Comparison of ENCODE assay signal across 20 cellular contexts in the genomic region with DNA sequence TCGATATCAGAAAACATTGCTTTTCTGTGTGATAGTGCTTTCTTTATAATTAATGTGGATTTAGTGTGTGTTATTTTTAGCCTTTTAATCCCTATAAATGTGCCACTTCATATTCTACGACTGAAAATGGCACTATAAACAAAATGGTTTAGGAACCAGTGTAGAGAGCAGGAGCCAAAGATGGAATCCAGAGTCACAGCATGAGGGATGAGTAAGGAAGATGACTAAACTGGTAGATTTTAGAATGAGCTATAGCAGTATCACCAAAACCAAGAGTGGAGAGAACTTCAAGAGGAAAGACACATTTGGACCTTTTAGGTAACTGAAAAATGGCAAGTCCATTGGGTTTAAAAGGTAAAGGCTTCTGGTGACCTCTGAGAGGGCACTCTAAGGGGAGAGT.
DNase-seq lines count a peak whose midpoint lies in the region; ATAC-seq and TF ChIP-seq lines count a peak whose summit lies in the region.
"Had no signal": no experiment of that assay in that cellular context is flagged by ENCODE, and none has a peak within 500 bp of the region (broad histone marks: within the 10 kb centered on the region; RNA-seq: fewer than 3 reads in every experiment).

No MANE protein-coding gene starts in this region.

- peaks cover 2 to 16% (median 7%) of the 10 kb centered on the region in 6 donors for H3K9me3 Mint-ChIP-seq in immature natural killer cell

- 41 to 60% methylated on average over 2 of the region's 2 CpGs for WGBS in gastroesophageal sphincter (ENCODE audit: low coverage in 1 of 2), 2 donors
- WGBS in smooth muscle cell (ENCODE audit: low lambda C conversion rate) = 22% methylated on average over 2 of the region's 2 CpGs
- 64 to 77% (median 71%) methylated on average over 2 of the region's 2 CpGs for WGBS in ovary, 3 donors

- no peak overlapping the region for H2AFZ ChIP-seq in smooth muscle cell (ENCODE audit: low read depth)

- H3K9ac ChIP-seq in smooth muscle cell (ENCODE audit: low read depth) = no peak overlapping the region

- peaks cover 0 to 2% (median 0%) of the 10 kb centered on the region in 3 donors for H3K27me3 Mint-ChIP-seq in immature natural killer cell (ENCODE audit: low read depth in 3 of 3)
- H3K27me3 Mint-ChIP-seq: B cell; CD4-positive, CD25-positive, alpha-beta regulatory T cell had no signal

- peak overlapping the region; percentile 54 for H3K4me2 ChIP-seq in smooth muscle cell

- peak; percentile 65 for DNase-seq in HCEC 1CT
- peak; percentile 22 for DNase-seq in astrocyte of the cerebellum (ENCODE audit: low read depth)
- DNase-seq in smooth muscle cell (lab: John Stamatoyannopoulos, UW; ENCODE audit: unreplicated experiment) = no peak
- DNase-seq in ovary = no peak
- no peak for DNase-seq in immature natural killer cell
- no peak for DNase-seq in activated CD4-positive, alpha-beta T cell treated with anti-CD3 and anti-CD28 coated beads, Interleukin-2, amount 50 U/mL, for 1 hour
- no peak for DNase-seq in omental fat pad (ENCODE audit: low spot score)
- DNase-seq: ACHN; CD4-positive, CD25-positive, alpha-beta regulatory T cell; H7; MV-4-11; NCI-H1436 treated with DMSO at 0.1 percent for 48 hours; NCI-H2081; NCI-H2227 treated with DMSO at 0.1 percent for 48 hours; NCI-H524 treated with DMSO at 0.1 percent for 48 hours; Peyer's patch had no signal

- H3K4me1 ChIP-seq in gastroesophageal sphincter = peaks cover 0 to 31% (median 4%) of the 10 kb centered on the region in 3 donors
- H3K4me1 ChIP-seq in smooth muscle cell (ENCODE audit: low read depth) = peaks cover 6% of the 10 kb centered on the region
- H3K4me1 ChIP-seq in ovary (ENCODE audit: insufficient read depth) = no peaks in the 10 kb centered on the region
- H3K4me1 ChIP-seq: Peyer's patch had no signal

- ATAC-seq in gastroesophageal sphincter (no peak), omental fat pad (ENCODE audit: low FRiP score) (no peak)
- ATAC-seq: Right ventricle myocardium inferior had no signal

- H3K4me3 ChIP-seq in astrocyte of the cerebellum (ENCODE audit: low read depth, low read length) (no peak overlapping the region), gastroesophageal sphincter (no peak overlapping the region), smooth muscle cell (no peak overlapping the region), ovary (no peak overlapping the region)
- H3K4me3 ChIP-seq: Peyer's patch had no signal

- no peak for TF ChIP-seq EP300 in gastroesophageal sphincter (IDR thresholded peaks at IDR 0.05)
- TF ChIP-seq EP300 in ovary (IDR thresholded peaks at IDR 0.05) = no peak

- H3K79me2 ChIP-seq in smooth muscle cell (ENCODE audit: low read depth) = no peaks in the 10 kb centered on the region

- TF ChIP-seq CTCF in astrocyte of the cerebellum (IDR thresholded peaks at IDR 0.05; ENCODE audit: low read depth, low read length, missing control alignments) = no peak
- no peak for TF ChIP-seq CTCF in gastroesophageal sphincter (IDR thresholded peaks at IDR 0.05)
- no peak for TF ChIP-seq CTCF in smooth muscle cell (IDR thresholded peaks at IDR 0.05; ENCODE audit: borderline replicate concordance, insufficient read depth, poor library complexity, severe bottlenecking)
- TF ChIP-seq CTCF in ovary (IDR thresholded peaks at IDR 0.05) = no peak
- TF ChIP-seq CTCF in omental fat pad (IDR thresholded peaks at IDR 0.05) = no peak

- H3K9me3 ChIP-seq in gastroesophageal sphincter (no peaks in the 10 kb centered on the region), smooth muscle cell (replicated peaks; ENCODE audit: low read depth) (no peaks in the 10 kb centered on the region), ovary (no peaks in the 10 kb centered on the region)
- H3K9me3 ChIP-seq: Peyer's patch had no signal

- no peak overlapping the region for H3K27ac Mint-ChIP-seq in immature natural killer cell
- H3K27ac Mint-ChIP-seq: B cell; CD4-positive, CD25-positive, alpha-beta regulatory T cell had no signal

- H3K36me3 ChIP-seq in gastroesophageal sphincter (no peaks in the 10 kb centered on the region), smooth muscle cell (ENCODE audit: low read depth) (no peaks in the 10 kb centered on the region), ovary (no peaks in the 10 kb centered on the region)
- H3K36me3 ChIP-seq: Peyer's patch had no signal

- intact Hi-C loops in ovary (cut with DNase I) = no loop called here

- in situ Hi-C loops in astrocyte of the cerebellum (cut with HindIII; ENCODE audit: low sequenced_read_pairs) = no loop called here

- H3F3A ChIP-seq in smooth muscle cell (ENCODE audit: low read depth) = no peaks in the 10 kb centered on the region

- H3K4me3 Mint-ChIP-seq in immature natural killer cell = no peak overlapping the region
- H3K4me3 Mint-ChIP-seq: B cell had no signal

- no peaks in the 10 kb centered on the region for H3K4me1 Mint-ChIP-seq in immature natural killer cell
- H3K4me1 Mint-ChIP-seq: B cell; CD4-positive, CD25-positive, alpha-beta regulatory T cell had no signal

- H3K27me3 ChIP-seq in gastroesophageal sphincter (no peaks in the 10 kb centered on the region), smooth muscle cell (ENCODE audit: low read depth) (no peaks in the 10 kb centered on the region), ovary (no peaks in the 10 kb centered on the region)
- H3K27me3 ChIP-seq: Peyer's patch had no signal

- no peaks in the 10 kb centered on the region for H4K20me1 ChIP-seq in smooth muscle cell (ENCODE audit: low read depth)

- TF ChIP-seq POLR2A in gastroesophageal sphincter (IDR thresholded peaks at IDR 0.05) (no peak), ovary (IDR thresholded peaks at IDR 0.05) (no peak)

- H3K27ac ChIP-seq in gastroesophageal sphincter = peak overlapping the region in 3 of 4 donors; percentile 7 to 46 (median 45)
- peak overlapping the region; percentile 64 for H3K27ac ChIP-seq in smooth muscle cell (ENCODE audit: low read depth)
- no peak overlapping the region for H3K27ac ChIP-seq in ovary
- H3K27ac ChIP-seq: HL-60 had no signal

- H3K36me3 Mint-ChIP-seq in immature natural killer cell = no peaks in the 10 kb centered on the region
- H3K36me3 Mint-ChIP-seq: CD4-positive, CD25-positive, alpha-beta regulatory T cell had no signal

Comparison
In these comparisons a context has a peak if more than half of its experiments do, and no peak if none do; other contexts are left out.
1. DNase-seq: peak in HCEC 1CT (single experiment) and astrocyte of the cerebellum (single experiment); none in smooth muscle cell (single experiment), ovary (0 of 5), immature natural killer cell (0 of 3), activated CD4-positive, alpha-beta T cell treated with anti-CD3 and anti-CD28 coated beads, Interleukin-2, amount 50 U/mL, for 1 hour (single experiment) and omental fat pad (single experiment).
2. H3K27ac ChIP-seq: peak in gastroesophageal sphincter (3 of 4) and smooth muscle cell (single experiment); none in ovary (0 of 2).